Comparison of ENCODE assay signal across 13 cellular contexts in the genomic region with DNA sequence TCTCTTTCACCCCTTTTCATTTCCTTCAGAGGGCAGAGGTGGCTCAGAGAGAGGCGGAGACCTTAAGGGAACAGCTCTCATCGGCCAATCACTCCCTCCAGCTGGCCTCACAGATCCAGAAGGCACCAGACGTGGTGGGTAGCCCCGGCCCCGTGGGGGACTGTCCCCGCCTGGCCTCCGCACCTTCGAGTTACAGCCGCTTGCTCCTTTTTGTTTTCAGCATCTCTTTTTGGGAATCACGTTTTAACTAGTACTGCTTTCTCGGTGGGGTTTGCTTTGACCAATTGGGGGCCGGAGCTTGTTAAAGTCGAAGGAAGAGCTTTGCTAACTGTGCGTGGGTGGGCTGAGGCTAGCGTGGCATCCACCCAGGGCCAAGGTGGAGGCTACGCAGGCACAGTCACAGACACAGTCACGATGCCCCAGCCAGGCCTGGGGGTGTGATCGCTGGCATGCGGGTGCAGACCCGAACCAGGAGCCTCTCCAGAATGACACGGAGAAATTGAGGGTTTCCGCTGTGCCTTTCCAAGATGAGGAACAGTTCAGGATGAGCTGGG.
DNase-seq lines count a peak whose midpoint lies in the region; ATAC-seq and TF ChIP-seq lines count a peak whose summit lies in the region.
"Had no signal": no experiment of that assay in that cellular context is flagged by ENCODE, and none has a peak within 500 bp of the region (broad histone marks: within the 10 kb centered on the region; RNA-seq: fewer than 3 reads in every experiment).

No MANE protein-coding gene starts in this region.

- no peaks in the 10 kb centered on the region for H3K9me3 ChIP-seq in SJSA1 (replicated peaks)
- H3K9me3 ChIP-seq: mucosa of descending colon, sigmoid colon had no signal

- H3K27me3 ChIP-seq in SJSA1 (replicated peaks) = no peaks in the 10 kb centered on the region
- no peaks in the 10 kb centered on the region for H3K27me3 ChIP-seq in dorsolateral prefrontal cortex
- H3K27me3 ChIP-seq: sigmoid colon had no signal

- peaks cover 26% of the 10 kb centered on the region for H3K4me1 ChIP-seq in SJSA1 (replicated peaks)

- H3K27ac ChIP-seq in SJSA1 (peak overlapping the region; percentile 33), dorsolateral prefrontal cortex (peak overlapping the region in 48 of 59 donors; percentile 2 to 82 (median 60)), substantia nigra (ENCODE audit: low read depth, low read length, poor library complexity, severe bottlenecking) (peak overlapping the region; percentile 27)
- H3K27ac ChIP-seq: epithelial cell of prostate had no signal

- no peak overlapping the region for H3K4me3 ChIP-seq in SJSA1
- H3K4me3 ChIP-seq in dorsolateral prefrontal cortex = peak overlapping the region in 31 of 59 donors; percentile 2 to 42 (median 25)
- H3K4me3 ChIP-seq: mucosa of descending colon, sigmoid colon had no signal

- peaks cover 25% of the 10 kb centered on the region for H3K36me3 ChIP-seq in SJSA1

- DNase-seq in SJSA1 (ENCODE audit: low read depth in 1 of 2, low spot score in 2 of 2) = peak in 1 of 2 experiments; percentile 10
- no peak for DNase-seq in dorsolateral prefrontal cortex
- DNase-seq in medulla oblongata (ENCODE audit: extremely low spot score) = peak; percentile 19
- DNase-seq in substantia nigra (lab: John Stamatoyannopoulos, UW) = peak in 1 of 49 donors; percentile 7
- no peak for DNase-seq in NCI-H2171 (lab: John Stamatoyannopoulos, UW)
- no peak for DNase-seq in NCI-H187 treated with DMSO at 0.1 percent for 48 hours (lab: John Stamatoyannopoulos, UW)
- DNase-seq: activated CD8-positive, alpha-beta T cell treated with anti-CD3 and anti-CD28 coated beads, Interleukin-2, amount 10 ng/mL, durations not matched to agents 7 days and 5 days; HFFc6; mucosa of descending colon; NCI-H446; sigmoid colon had no signal

- intact Hi-C loops in dorsolateral prefrontal cortex (cut with DNase I) = no loop called here

- no peak for TF ChIP-seq CTCF in dorsolateral prefrontal cortex (IDR thresholded peaks at IDR 0.05 in 54 of 56, conservative IDR thresholded peaks at IDR 0.05 in 2 of 56; ENCODE audit: low read depth in 1 of 56, partially characterized antibody in 56 of 56)

- no peak for ATAC-seq in HG03045 (IDR thresholded peaks at IDR 0.05; ENCODE audit: unreplicated experiment)
- ATAC-seq: activated CD8-positive, alpha-beta T cell treated with anti-CD3 and anti-CD28 coated beads, Interleukin-2, amount 10 ng/mL, durations not matched to agents 7 days and 5 days; mucosa of descending colon had no signal
